Comparison of ENCODE assay signal across 15 cellular contexts in the genomic region with DNA sequence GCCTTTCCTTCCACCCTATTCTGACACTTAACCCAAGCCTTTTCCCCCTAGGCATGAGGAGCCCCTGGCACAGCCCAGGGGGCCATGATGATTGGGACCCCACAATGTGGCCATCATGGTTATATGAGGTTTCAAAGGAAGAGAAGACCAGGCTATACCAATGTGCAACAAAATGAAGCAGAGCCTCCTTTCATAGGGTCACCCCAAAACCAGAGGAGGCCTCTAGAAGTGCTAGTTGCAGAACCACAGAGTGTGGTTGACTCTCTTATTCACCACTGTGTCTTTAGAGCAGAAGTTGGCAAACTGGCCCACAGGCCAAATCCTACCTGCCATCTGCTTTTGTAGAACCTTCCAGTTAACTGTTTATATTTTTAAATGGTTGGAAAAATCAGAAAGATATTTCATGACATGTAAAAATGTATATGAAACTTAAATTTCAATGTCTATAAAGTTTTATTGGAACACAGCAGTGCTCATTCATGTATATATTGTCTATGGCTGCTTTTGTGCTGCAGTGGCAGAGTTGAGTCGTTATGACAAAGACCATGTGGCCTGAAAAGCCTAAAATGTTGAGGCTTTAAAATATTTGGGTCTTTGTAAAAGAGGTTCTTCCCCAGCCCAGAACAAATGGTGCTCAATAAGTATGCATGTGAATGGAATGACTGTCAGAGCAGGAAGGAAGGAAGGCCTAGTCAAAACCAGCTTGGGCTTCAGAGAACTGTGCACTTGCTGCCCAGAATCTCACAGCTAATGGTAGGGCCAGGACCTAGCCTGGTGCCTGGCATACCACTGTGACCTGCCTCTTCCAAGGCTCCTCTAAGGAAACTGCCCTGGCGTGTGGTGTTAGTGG. TPM values are rescaled to one million over a fixed set of nuclear protein-coding genes. Genes with fewer than 3 reads are reported as not detected.
DNase-seq lines count a peak whose midpoint lies in the region; ATAC-seq and TF ChIP-seq lines count a peak whose summit lies in the region.
"Had no signal": no experiment of that assay in that cellular context is flagged by ENCODE, and none has a peak within 500 bp of the region (broad histone marks: within the 10 kb centered on the region; RNA-seq: fewer than 3 reads in every experiment).

No MANE protein-coding gene starts in this region.

- H3K4me1 Mint-ChIP-seq in activated T-cell treated with anti-CD3 and anti-CD28 coated beads, Interleukin-2, amount 50 U/mL, for 72 hours (ENCODE audit: low read depth): peaks cover 96% of the 10 kb centered on the region
- peaks cover 79% of the 10 kb centered on the region for H3K4me1 Mint-ChIP-seq in activated CD8-positive, alpha-beta T cell treated with anti-CD3 and anti-CD28 coated beads for 36 hours (ENCODE audit: low read depth)

- POLR2A ChIA-PET in activated CD8-positive, alpha-beta T cell treated with anti-CD3 and anti-CD28 coated beads for 36 hours (lab: Charles Lee): interaction anchor here (1.0 kb wide), 1 partner anchor 16 kb away, joined by 3 read pairs; no protein-coding TSS in a partner anchor

- no peak for TF ChIP-seq EP300 in gastroesophageal sphincter (IDR thresholded peaks at IDR 0.05)

- H3K4me1 ChIP-seq in gastroesophageal sphincter (peaks cover 12 to 95% (median 62%) of the 10 kb centered on the region in 3 donors), thoracic aorta (ENCODE audit: control insufficient read depth in 1 of 2, low read depth in 2 of 2) (peaks cover 51 to 80% of the 10 kb centered on the region in 2 donors)

- H3K27ac ChIP-seq in gastroesophageal sphincter (peak overlapping the region in 3 of 4 donors; percentile 42 to 76 (median 63)), thoracic aorta (peak overlapping the region; percentile 6 to 82)
- H3K27ac ChIP-seq: ovary, WERI-Rb-1 had no signal

- H3K4me3 ChIP-seq in gastroesophageal sphincter (no peak overlapping the region), thoracic aorta (no peak overlapping the region)
- H3K4me3 ChIP-seq: lung, ovary, uterus had no signal

- peaks cover 5 to 17% of the 10 kb centered on the region in 2 donors for H3K36me3 Mint-ChIP-seq in activated T-cell treated with anti-CD3 and anti-CD28 coated beads, Interleukin-2, amount 50 U/mL, for 72 hours (ENCODE audit: insufficient read depth in 2 of 2)
- H3K36me3 Mint-ChIP-seq in activated CD8-positive, alpha-beta T cell treated with anti-CD3 and anti-CD28 coated beads for 36 hours (ENCODE audit: low read depth): peaks cover 52% of the 10 kb centered on the region

- H3K27me3 Mint-ChIP-seq in activated T-cell treated with anti-CD3 and anti-CD28 coated beads, Interleukin-2, amount 50 U/mL, for 72 hours (ENCODE audit: low read depth): no peaks in the 10 kb centered on the region
- no peaks in the 10 kb centered on the region for H3K27me3 Mint-ChIP-seq in activated CD8-positive, alpha-beta T cell treated with anti-CD3 and anti-CD28 coated beads for 36 hours

- DNase-seq in activated T-cell treated with anti-CD3 and anti-CD28 coated beads, Interleukin-2, amount 50 U/mL, for 72 hours: peak in 1 of 2 donors; percentile 48
- DNase-seq in activated T-cell treated with anti-CD3 and anti-CD28 coated beads, Interleukin-2, amount 50 U/mL, for 48 hours: no peak
- DNase-seq in activated CD8-positive, alpha-beta T cell treated with anti-CD3 and anti-CD28 coated beads for 36 hours: no peak
- DNase-seq in thoracic aorta (ENCODE audit: low spot score) (no peak), GDM1 (lab: John Stamatoyannopoulos, UW) (no peak), iPS-NIHi7 (ENCODE audit: extremely low spot score) (no peak)
- DNase-seq: activated gamma-delta T cell treated with Interleukin-2 at 50 U/mL for 16 hours, DMS153, hypothalamus, ovary, uterus, WERI-Rb-1 had no signal

- H3K36me3 ChIP-seq in gastroesophageal sphincter: peaks cover 0 to 17% of the 10 kb centered on the region in 2 donors
- no peaks in the 10 kb centered on the region for H3K36me3 ChIP-seq in thoracic aorta
- H3K36me3 ChIP-seq: ovary, uterus had no signal

- intact Hi-C loops in activated CD8-positive, alpha-beta T cell treated with anti-CD3 and anti-CD28 coated beads for 36 hours (cut with micrococcal nuclease): no loop called here

- TF ChIP-seq POLR2A in gastroesophageal sphincter (IDR thresholded peaks at IDR 0.05): no peak

- WGBS in gastroesophageal sphincter (ENCODE audit: low coverage in 1 of 2), 2 donors: 67 to 91% methylated on average over 1 to 2 of the region's 2 CpGs

- no peaks in the 10 kb centered on the region for H3K9me3 Mint-ChIP-seq in activated T-cell treated with anti-CD3 and anti-CD28 coated beads, Interleukin-2, amount 50 U/mL, for 72 hours
- H3K9me3 Mint-ChIP-seq in activated CD8-positive, alpha-beta T cell treated with anti-CD3 and anti-CD28 coated beads for 36 hours: no peaks in the 10 kb centered on the region

- H3K27me3 ChIP-seq in gastroesophageal sphincter (no peaks in the 10 kb centered on the region), thoracic aorta (replicated peaks; ENCODE audit: insufficient read depth) (no peaks in the 10 kb centered on the region)
- H3K27me3 ChIP-seq: ovary, uterus had no signal

- no peak for TF ChIP-seq CTCF in activated CD8-positive, alpha-beta T cell treated with anti-CD3 and anti-CD28 coated beads for 36 hours (IDR thresholded peaks at IDR 0.05)
- TF ChIP-seq CTCF in gastroesophageal sphincter (IDR thresholded peaks at IDR 0.05): no peak
- TF ChIP-seq CTCF in thoracic aorta (IDR thresholded peaks at IDR 0.05): no peak

- CTCF ChIA-PET in activated CD8-positive, alpha-beta T cell treated with anti-CD3 and anti-CD28 coated beads for 36 hours (lab: Charles Lee): interaction anchor here (1.1 to 1.8 kb wide), 5 partner anchors 12 to 157 kb away, joined by 3 to 6 read pairs (median 4); no protein-coding TSS in a partner anchor

- H3K9me3 ChIP-seq in gastroesophageal sphincter: no peaks in the 10 kb centered on the region
- H3K9me3 ChIP-seq in thoracic aorta: no peaks in the 10 kb centered on the region
- H3K9me3 ChIP-seq: ovary, uterus had no signal

- H3K27ac Mint-ChIP-seq in activated T-cell treated with anti-CD3 and anti-CD28 coated beads, Interleukin-2, amount 50 U/mL, for 72 hours: peak overlapping the region; percentile 44
- peak overlapping the region; percentile 69 for H3K27ac Mint-ChIP-seq in activated CD8-positive, alpha-beta T cell treated with anti-CD3 and anti-CD28 coated beads for 36 hours

- peak overlapping the region; percentile 70 to 77 for H3K4me3 Mint-ChIP-seq in activated T-cell treated with anti-CD3 and anti-CD28 coated beads, Interleukin-2, amount 50 U/mL, for 72 hours
- H3K4me3 Mint-ChIP-seq in activated CD8-positive, alpha-beta T cell treated with anti-CD3 and anti-CD28 coated beads for 36 hours: no peak overlapping the region

- ATAC-seq in activated T-cell treated with anti-CD3 and anti-CD28 coated beads, Interleukin-2, amount 50 U/mL, for 72 hours (replicated peaks in 1 of 2): peak; percentile 82 to 83
- peak; percentile 69 for ATAC-seq in activated CD8-positive, alpha-beta T cell treated with anti-CD3 and anti-CD28 coated beads for 36 hours
- ATAC-seq in gastroesophageal sphincter (no peak), thoracic aorta (ENCODE audit: insufficient number of reproducible peaks, low FRiP score, low read depth) (no peak), GM21367 (IDR thresholded peaks at IDR 0.05; ENCODE audit: unreplicated experiment) (no peak)

RNA-seq across cellular contexts. Expression of a gene that starts 49.2 kb away (rescaled TPM):
- total RNA-seq in activated T-cell treated with anti-CD3 and anti-CD28 coated beads, Interleukin-2, amount 50 U/mL, for 72 hours: 10 to 100 TPM; 60.3 to 73.8 TPM
- 10 to 100 TPM; 35.7 to 36.2 TPM for total RNA-seq in activated CD8-positive, alpha-beta T cell treated with anti-CD3 and anti-CD28 coated beads for 36 hours
- total RNA-seq in gastroesophageal sphincter: 10 to 100 TPM; 24.4 to 40.6 (median 38.5) TPM
- total RNA-seq in thoracic aorta: 10 to 100 TPM; 51.7 to 80.1 TPM

Comparison
In these comparisons a context has a peak if more than half of its experiments do, and no peak if none do; other contexts are left out.
1. ATAC-seq: peak in activated T-cell treated with anti-CD3 and anti-CD28 coated beads, Interleukin-2, amount 50 U/mL, for 72 hours (2 of 2) and activated CD8-positive, alpha-beta T cell treated with anti-CD3 and anti-CD28 coated beads for 36 hours (single experiment); none in gastroesophageal sphincter (single experiment), thoracic aorta (single experiment) and GM21367 (single experiment).